In genomic region chr4:91198951-91199350, GRCh38 we compare ENCODE assay signal across 15 cellular contexts.
A peak's percentile ranks its signal among the peaks of the same experiment; 100 is the strongest.
DNase-seq lines count a peak whose midpoint lies in the region; ATAC-seq, FAIRE-seq and TF ChIP-seq lines count a peak whose summit lies in the region.
"Had no signal": no experiment of that assay in that cellular context is flagged by ENCODE, and none has a peak within 500 bp of the region (broad histone marks: within the 10 kb centered on the region; RNA-seq: fewer than 3 reads in every experiment).

No MANE protein-coding gene starts in this region.

- no peak overlapping the region for H3K4me3 ChIP-seq in fibroblast of villous mesenchyme (ENCODE audit: low read depth, low read length)
- no peak overlapping the region for H3K4me3 ChIP-seq in PC-3 (ENCODE audit: low read length)
- H3K4me3 ChIP-seq in tibial artery: no peak overlapping the region

- H3K4me2 ChIP-seq in PC-3 (ENCODE audit: low read length): no peak overlapping the region
- H3K4me2 ChIP-seq: SK-N-SH had no signal

- no peak overlapping the region for H2AFZ ChIP-seq in PC-3 (ENCODE audit: low read length)

- peak; percentile 63 for ATAC-seq in GM21529 (IDR thresholded peaks at IDR 0.05; ENCODE audit: unreplicated experiment)
- ATAC-seq in PC-3: no peak
- no peak for ATAC-seq in HG02588 (IDR thresholded peaks at IDR 0.05; ENCODE audit: unreplicated experiment)
- ATAC-seq: natural killer cell had no signal

- H3K27ac ChIP-seq in PC-3 (ENCODE audit: low read length) (no peak overlapping the region), tibial artery (no peak overlapping the region)

- H3K79me2 ChIP-seq in PC-3 (ENCODE audit: low read length): no peaks in the 10 kb centered on the region

- no peak overlapping the region for H3K9ac ChIP-seq in PC-3 (ENCODE audit: low read length)
- H3K9ac ChIP-seq: SK-N-SH had no signal

- no peaks in the 10 kb centered on the region for H3K27me3 ChIP-seq in PC-3 (ENCODE audit: low read length)
- H3K27me3 ChIP-seq in tibial artery: no peaks in the 10 kb centered on the region

- no peaks in the 10 kb centered on the region for H3K9me2 ChIP-seq in PC-3 (replicated peaks; ENCODE audit: low read length)
- H3K9me2 ChIP-seq: SK-N-SH had no signal

- FAIRE-seq in A204.1 (lab: Jason Lieb, UNC): peak; percentile 58

- no peaks in the 10 kb centered on the region for H3K9me3 ChIP-seq in PC-3 (ENCODE audit: low read length)
- H3K9me3 ChIP-seq in tibial artery: no peaks in the 10 kb centered on the region
- H3K9me3 ChIP-seq: SK-N-SH had no signal

- CTCF ChIA-PET in PC-3 (lab: Charles Lee): no interaction called here

- H3K4me1 ChIP-seq in PC-3 (ENCODE audit: insufficient read depth, low read length) (no peaks in the 10 kb centered on the region), tibial artery (no peaks in the 10 kb centered on the region)

- POLR2A ChIA-PET in PC-3 (lab: Charles Lee; ENCODE audit: unreplicated experiment): no interaction called here

- intact Hi-C loops in PC-3 (cut with micrococcal nuclease): no loop called here
- intact Hi-C loops in tibial artery (cut with DNase I; ENCODE audit: low total_unique reads): no loop called here

- BruUV-seq in PC-3 (replicated peaks; lab: Mats Ljungman, UMichigan): no TSS peak

- H3K36me3 ChIP-seq in PC-3 (ENCODE audit: low read depth, low read length) (no peaks in the 10 kb centered on the region), tibial artery (no peaks in the 10 kb centered on the region)

- DNase-seq in NCI-H460 (ENCODE audit: extremely low read depth, low read depth) (peak; percentile 21), fibroblast of villous mesenchyme (ENCODE audit: low read depth) (peak; percentile 1), PC-3 (no peak), tibial artery (no peak)
- no peak for DNase-seq in activated CD4-positive, alpha-beta T cell treated with anti-CD3 and anti-CD28 coated beads for 1 hour
- DNase-seq: activated CD4-positive, alpha-beta memory T cell treated with anti-CD3 and anti-CD28 coated beads, Interleukin-2, amount 10 ng/mL, durations not matched to agents 7 days and 5 days; activated naive CD8-positive, alpha-beta T cell treated with anti-CD3 and anti-CD28 coated beads, Interleukin-2, amount 10 ng/mL, durations not matched to agents 7 days and 5 days; effector memory CD4-positive, alpha-beta T cell; natural killer cell; NCI-H1930; SK-N-SH; stimulated activated naive CD4-positive, alpha-beta T cell treated with Interleukin-2 at 50 U/mL for 16 hours had no signal

- H3F3A ChIP-seq in PC-3 (ENCODE audit: low read length, unreplicated experiment): no peaks in the 10 kb centered on the region

- no peaks in the 10 kb centered on the region for H4K20me1 ChIP-seq in PC-3 (ENCODE audit: low read length)

- TF ChIP-seq CTCF in fibroblast of villous mesenchyme (IDR thresholded peaks at IDR 0.05; ENCODE audit: insufficient read depth, low read depth, low read length): no peak
- TF ChIP-seq CTCF in PC-3 (conservative IDR thresholded peaks at IDR 0.05; ENCODE audit: low read depth, low read length): no peak
- TF ChIP-seq CTCF in tibial artery (IDR thresholded peaks at IDR 0.05): no peak

Comparison
In these comparisons a context has a peak if more than half of its experiments do, and no peak if none do; other contexts are left out.
1. DNase-seq: peak in NCI-H460 (single experiment) and fibroblast of villous mesenchyme (single experiment); none in activated CD4-positive, alpha-beta T cell treated with anti-CD3 and anti-CD28 coated beads for 1 hour (single experiment), PC-3 (single experiment) and tibial artery (0 of 2).